ENCODE assay signal across 8 cellular contexts in the genomic region with DNA sequence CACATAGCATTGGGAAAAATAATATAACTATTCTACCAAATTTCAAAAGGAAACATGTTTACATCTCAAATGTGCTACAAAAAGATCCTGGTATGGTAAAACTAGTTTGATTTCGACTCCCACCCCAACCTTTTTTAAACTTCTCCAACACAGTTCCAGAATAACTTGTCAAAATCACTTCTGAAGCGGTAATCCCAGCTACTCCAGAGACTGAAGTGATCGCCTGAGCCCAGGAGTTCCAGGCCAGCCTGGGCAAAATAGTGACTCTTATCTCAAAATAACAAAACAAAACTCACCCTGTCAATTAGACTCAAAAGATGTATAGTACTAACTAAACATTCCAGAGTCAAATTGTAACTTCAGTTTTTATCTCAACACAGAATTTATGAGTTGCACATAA.
A peak's percentile ranks its signal among the peaks of the same experiment; 100 is the strongest.
DNase-seq lines count a peak whose midpoint lies in the region; ATAC-seq and TF ChIP-seq lines count a peak whose summit lies in the region.

No MANE protein-coding gene starts in this region.

- peak overlapping the region; percentile 63 for H3K4me3 Mint-ChIP-seq in Calu3 (ENCODE audit: low read depth, unreplicated experiment)

- no peaks in the 10 kb centered on the region for H3K36me3 ChIP-seq in SJSA1
- no peaks in the 10 kb centered on the region for H3K36me3 ChIP-seq in esophagus (ENCODE audit: control insufficient read depth in 2 of 2, insufficient read depth in 2 of 2, low read length in 1 of 2)
- no peaks in the 10 kb centered on the region for H3K36me3 ChIP-seq in psoas muscle (ENCODE audit: insufficient read depth in 1 of 2, low read depth in 1 of 2)
- H3K36me3 ChIP-seq in PC-3 (ENCODE audit: low read depth, low read length), result no peaks in the 10 kb centered on the region

- H2AFZ ChIP-seq in PC-3 (ENCODE audit: low read length), result no peak overlapping the region

- CTCF ChIA-PET in Calu3 (lab: Charles Lee) (no interaction called here), PC-3 (lab: Charles Lee) (no interaction called here)

- H3K9ac ChIP-seq in PC-3 (ENCODE audit: low read length), result no peak overlapping the region

- H3K36me3 Mint-ChIP-seq in Calu3 (ENCODE audit: insufficient read depth, unreplicated experiment), result no peaks in the 10 kb centered on the region

- H3K27me3 Mint-ChIP-seq in Calu3 (ENCODE audit: unreplicated experiment), result no peaks in the 10 kb centered on the region

- H3K27me3 ChIP-seq in SJSA1 (replicated peaks) (no peaks in the 10 kb centered on the region), esophagus (ENCODE audit: control insufficient read depth in 1 of 2, insufficient read depth in 2 of 2, low read length in 2 of 2) (no peaks in the 10 kb centered on the region), psoas muscle (ENCODE audit: insufficient read depth in 3 of 3, low read length in 2 of 3) (no peaks in the 10 kb centered on the region), PC-3 (ENCODE audit: low read length) (no peaks in the 10 kb centered on the region)

- WGBS in esophagus, 2 donors, result 47 to 48% methylated on average over 3 of the region's 3 CpGs
- 51 to 67% (median 52%) methylated on average over 3 of the region's 3 CpGs for WGBS in psoas muscle, 3 donors

- no peak overlapping the region for H3K4me2 ChIP-seq in PC-3 (ENCODE audit: low read length)

- peak overlapping the region; percentile 37; the same call in 1 of the 2 replicates for H3K27ac ChIP-seq in SJSA1
- peak overlapping the region; percentile 41 to 49 for H3K27ac ChIP-seq in esophagus (ENCODE audit: low read depth in 2 of 2, low read length in 1 of 2)
- peak overlapping the region; percentile 60 for H3K27ac ChIP-seq in psoas muscle
- no peak overlapping the region for H3K27ac ChIP-seq in PC-3 (ENCODE audit: low read length)

- H3K9me3 Mint-ChIP-seq in Calu3 (ENCODE audit: low read depth, unreplicated experiment), result no peaks in the 10 kb centered on the region

- intact Hi-C loops in Calu3 (cut with micrococcal nuclease; ENCODE audit: unreplicated experiment) (no loop called here), psoas muscle (cut with DNase I) (no loop called here), PC-3 (cut with micrococcal nuclease) (no loop called here)

- no peak for ATAC-seq in psoas muscle
- ATAC-seq in PC-3, result no peak
- no peak for ATAC-seq in HG03135 (IDR thresholded peaks at IDR 0.05; ENCODE audit: unreplicated experiment)

- H3K79me2 ChIP-seq in PC-3 (ENCODE audit: low read length), result no peaks in the 10 kb centered on the region

- in situ Hi-C loops in ACHN (cut with HindIII; ENCODE audit: low pct_ligation_motif_present, low pct_unique_long_range_greater_than_20kb, low sequenced_read_pairs), result no loop called here

- no peak overlapping the region for H3K27ac Mint-ChIP-seq in Calu3 (ENCODE audit: unreplicated experiment)

- H3K4me1 ChIP-seq in SJSA1 (replicated peaks) (peaks cover 5% of the 10 kb centered on the region), esophagus (ENCODE audit: control insufficient read depth in 2 of 2, insufficient read depth in 2 of 2, low read length in 1 of 2) (peaks cover 0 to 2% of the 10 kb centered on the region in 2 donors), psoas muscle (peaks cover 3% of the 10 kb centered on the region), PC-3 (ENCODE audit: insufficient read depth, low read length) (no peaks in the 10 kb centered on the region)

- DNase-seq in Calu3 (no peak), SJSA1 (ENCODE audit: low read depth in 1 of 2, low spot score in 2 of 2) (no peak), psoas muscle (no peak), kidney glomerular epithelial cell (lab: John Stamatoyannopoulos, UW) (no peak), PC-3 (no peak), ACHN (no peak)

- H3K9me3 ChIP-seq in SJSA1 (replicated peaks) (no peaks in the 10 kb centered on the region), esophagus (ENCODE audit: control insufficient read depth in 2 of 2, insufficient read depth in 1 of 2, low read depth in 1 of 2, low read length in 1 of 2) (no peaks in the 10 kb centered on the region), psoas muscle (no peaks in the 10 kb centered on the region), PC-3 (ENCODE audit: low read length) (no peaks in the 10 kb centered on the region)

- no peaks in the 10 kb centered on the region for H3K4me1 Mint-ChIP-seq in Calu3 (ENCODE audit: low read depth, unreplicated experiment)

- H3K4me3 ChIP-seq in SJSA1 (no peak overlapping the region; the same call in 1 of the 2 replicates), esophagus (ENCODE audit: low read depth in 1 of 2, low read length in 2 of 2) (no peak overlapping the region), psoas muscle (peak overlapping the region; percentile 49), PC-3 (ENCODE audit: low read length) (no peak overlapping the region)

- POLR2A ChIA-PET in PC-3 (lab: Charles Lee; ENCODE audit: unreplicated experiment), result no interaction called here

- H3K9me2 ChIP-seq in PC-3 (replicated peaks; ENCODE audit: low read length), result no peaks in the 10 kb centered on the region

- H3F3A ChIP-seq in PC-3 (ENCODE audit: low read length, unreplicated experiment), result no peaks in the 10 kb centered on the region

- no TSS peak for BruUV-seq in Calu3 (replicated peaks; lab: Mats Ljungman, UMichigan)
- no TSS peak for BruUV-seq in PC-3 (replicated peaks; lab: Mats Ljungman, UMichigan)

- no peaks in the 10 kb centered on the region for H4K20me1 ChIP-seq in PC-3 (ENCODE audit: low read length)

- TF ChIP-seq CTCF in Calu3 (IDR thresholded peaks at IDR 0.05; ENCODE audit: unreplicated experiment) (no peak), psoas muscle (IDR thresholded peaks at IDR 0.05) (no peak), PC-3 (conservative IDR thresholded peaks at IDR 0.05; ENCODE audit: low read depth, low read length) (no peak)
